ENCODE assay signal across 8 cellular contexts in genomic region chr1:20485527-20486456, GRCh38. TPM values are rescaled to one million over a fixed set of nuclear protein-coding genes. Genes with fewer than 3 reads are reported as not detected.
DNase-seq lines count a peak whose midpoint lies in the region; ATAC-seq and TF ChIP-seq lines count a peak whose summit lies in the region.

Gene CAMK2N1 (minus strand): TSS chr1:20486210. CDS start chr1:20485379, 831 bp downstream.

- peak within 1 kb of the TSS; percentile 81 to 97 for H3K4me3 ChIP-seq in mesenchymal stem cell (ENCODE audit: insufficient read depth in 1 of 2, low read depth in 1 of 2, low read length in 2 of 2)

- H3K9ac ChIP-seq in mesenchymal stem cell (ENCODE audit: low read length): peak within 1 kb of the TSS; percentile 94

- H3K36me3 ChIP-seq in mesenchymal stem cell (ENCODE audit: control insufficient read depth in 1 of 2, insufficient read depth in 2 of 2, low read depth in 1 of 2, low read length in 2 of 2): peaks cover 0 to 3% of the 10 kb centered on the region in 2 experiments

- H3K9me3 Mint-ChIP-seq in endothelial cell (ENCODE audit: unreplicated experiment): no peaks in the 10 kb centered on the region

- no peaks in the 10 kb centered on the region for H3K9me3 ChIP-seq in mesenchymal stem cell (ENCODE audit: control insufficient read depth, low read length)

- ATAC-seq in HG02981 (IDR thresholded peaks at IDR 0.05; ENCODE audit: unreplicated experiment) (no peak), HG02623 (IDR thresholded peaks at IDR 0.05; ENCODE audit: unreplicated experiment) (no peak)

- peaks cover 11% of the 10 kb centered on the region for H3K79me1 ChIP-seq in mesenchymal stem cell (replicated peaks; ENCODE audit: low read length, poor library complexity, severe bottlenecking)

- H3K4me3 Mint-ChIP-seq in endothelial cell (ENCODE audit: unreplicated experiment): peak within 1 kb of the TSS; percentile 37

- H3K36me3 Mint-ChIP-seq in endothelial cell (ENCODE audit: low read depth, unreplicated experiment): no peaks in the 10 kb centered on the region

- peaks cover 6 to 13% of the 10 kb centered on the region in 2 experiments for H3K27me3 ChIP-seq in mesenchymal stem cell (ENCODE audit: control insufficient read depth in 1 of 2, insufficient read depth in 1 of 2, low read length in 2 of 2)

- H3K4me2 ChIP-seq in mesenchymal stem cell (ENCODE audit: low read length, poor library complexity, severe bottlenecking): peak within 1 kb of the TSS; percentile 96

- peak within 1 kb of the TSS; percentile 91 for H2BK120ac ChIP-seq in mesenchymal stem cell (ENCODE audit: low read depth, low read length)

- DNase-seq in DMS53 (lab: John Stamatoyannopoulos, UW) (peak; percentile 92), NCI-H2196 treated with DMSO at 0.1 percent for 48 hours (lab: John Stamatoyannopoulos, UW; ENCODE audit: unreplicated experiment) (peak; percentile 34), activated T-cell treated with anti-CD3 and anti-CD28 coated beads for 1 hour (ENCODE audit: low read depth) (peak; percentile 43), endothelial cell (ENCODE audit: low spot score) (peak; percentile 22), mesenchymal stem cell (peak; percentile 78)
- peak; percentile 22 to 37 for DNase-seq in stimulated activated CD8-positive, alpha-beta memory T cell treated with anti-CD3 and anti-CD28 coated beads, Interleukin-2, amount 100 ng/mL, for 1 hour (ENCODE audit: low read depth in 2 of 2)

- H3K27me3 Mint-ChIP-seq in endothelial cell (ENCODE audit: unreplicated experiment): peaks cover 30% of the 10 kb centered on the region

- H3K27ac Mint-ChIP-seq in endothelial cell (ENCODE audit: unreplicated experiment): no peak within 1 kb of the TSS

- TF ChIP-seq CTCF in endothelial cell (IDR thresholded peaks at IDR 0.05; ENCODE audit: unreplicated experiment): no peak

- H2BK5ac ChIP-seq in mesenchymal stem cell (ENCODE audit: low read depth, low read length, poor library complexity, severe bottlenecking): no peak within 1 kb of the TSS

- H3K4me1 Mint-ChIP-seq in endothelial cell (ENCODE audit: unreplicated experiment): peaks cover 12% of the 10 kb centered on the region

- peaks cover 33% of the 10 kb centered on the region for H3K4me1 ChIP-seq in mesenchymal stem cell (ENCODE audit: control insufficient read depth, insufficient read depth, low read depth, low read length)

- H3K23ac ChIP-seq in mesenchymal stem cell (ENCODE audit: low read length in 2 of 2): peak within 1 kb of the TSS in 1 of 2 experiments; percentile 91

- peak within 1 kb of the TSS; percentile 47 to 80 for H3K4ac ChIP-seq in mesenchymal stem cell (ENCODE audit: low read depth in 1 of 2, low read length in 2 of 2)

- H3K18ac ChIP-seq in mesenchymal stem cell (ENCODE audit: low read depth in 1 of 2, low read length in 2 of 2): peak within 1 kb of the TSS; percentile 85 to 97

- H2BK15ac ChIP-seq in mesenchymal stem cell (ENCODE audit: low read depth, poor library complexity, severe bottlenecking): peak within 1 kb of the TSS; percentile 94

- H2AK5ac ChIP-seq in mesenchymal stem cell (ENCODE audit: low read length, severe bottlenecking): no peak within 1 kb of the TSS

- peak within 1 kb of the TSS; percentile 54 for H3K27ac ChIP-seq in mesenchymal stem cell (ENCODE audit: low read length, poor library complexity, severe bottlenecking)

- WGBS in mesenchymal stem cell: 2% methylated on average over 65 of the region's 104 CpGs

- peak within 1 kb of the TSS; percentile 82 to 90 for H2BK12ac ChIP-seq in mesenchymal stem cell (ENCODE audit: low read length in 2 of 2)

- peak within 1 kb of the TSS; percentile 93 for H4K91ac ChIP-seq in mesenchymal stem cell (ENCODE audit: low read length)

- H3K14ac ChIP-seq in mesenchymal stem cell (ENCODE audit: low read length in 2 of 2): peak within 1 kb of the TSS; percentile 82 to 97

- H2AFZ ChIP-seq in mesenchymal stem cell (ENCODE audit: low read depth, low read length): peak within 1 kb of the TSS; percentile 62

- H4K8ac ChIP-seq in mesenchymal stem cell (ENCODE audit: low read length): peak within 1 kb of the TSS; percentile 98

RNA-seq across cellular contexts. Expression of gene CAMK2N1, which starts in this region (rescaled TPM):
- total RNA-seq in endothelial cell (ENCODE audit: unreplicated experiment): 0.28 TPM
- polyA plus RNA-seq in mesenchymal stem cell (2013, experiment 1 of 2): 71.3 TPM
- 76.6 TPM for polyA plus RNA-seq in mesenchymal stem cell (2013, experiment 2 of 2)

Comparison
In these comparisons a context has a peak if more than half of its experiments do, and no peak if none do; other contexts are left out.
1. Peak in DNase-seq in endothelial cell; RNA of the gene not detected or under 1 TPM.
2. DNase-seq: peak in every context shown above with its lines; median percentile 92 in DMS53; 78 in mesenchymal stem cell; 43 in activated T-cell treated with anti-CD3 and anti-CD28 coated beads for 1 hour; 34 in NCI-H2196 treated with DMSO at 0.1 percent for 48 hours; 30 in stimulated activated CD8-positive, alpha-beta memory T cell treated with anti-CD3 and anti-CD28 coated beads, Interleukin-2, amount 100 ng/mL, for 1 hour; 22 in endothelial cell.